ENCODE assay signal across 8 cellular contexts in genomic region chr9:35071814-35072460, GRCh38. TPM values are rescaled to one million over a fixed set of nuclear protein-coding genes. Genes with fewer than 3 reads are reported as not detected.
DNase-seq lines count a peak whose midpoint lies in the region; ATAC-seq and TF ChIP-seq lines count a peak whose summit lies in the region.

No MANE protein-coding gene starts in this region.

- ATAC-seq in GM21529 (IDR thresholded peaks at IDR 0.05; ENCODE audit: unreplicated experiment): peak; percentile 50
- peak; percentile 79 for ATAC-seq in stimulated activated naive CD8-positive, alpha-beta T cell treated with anti-CD3 and anti-CD28 coated beads, Interleukin-15, amount 100 ng/mL, for 72 hours

- H3K27ac ChIP-seq in Peyer's patch (peak overlapping the region; percentile 97 to 100 (median 100)), neural cell (ENCODE audit: low read length) (peak overlapping the region; percentile 93)

- no peaks in the 10 kb centered on the region for H3K9me3 ChIP-seq in Peyer's patch
- H3K9me3 ChIP-seq in neural cell (ENCODE audit: low read length): no peaks in the 10 kb centered on the region

- H3K9me3 Mint-ChIP-seq in stimulated activated naive CD8-positive, alpha-beta T cell treated with anti-CD3 and anti-CD28 coated beads, Interleukin-15, amount 100 ng/mL, for 72 hours: no peaks in the 10 kb centered on the region

- H3K27me3 ChIP-seq in Peyer's patch (no peaks in the 10 kb centered on the region), neural cell (ENCODE audit: insufficient read depth, low read depth, low read length) (no peaks in the 10 kb centered on the region)

- H3K9ac ChIP-seq in neural cell (ENCODE audit: low read length): peak overlapping the region; percentile 96

- TF ChIP-seq RAD21 in neural cell (conservative IDR thresholded peaks at IDR 0.05): no peak

- H2AFZ ChIP-seq in neural cell (ENCODE audit: low read depth, low read length): peak overlapping the region; percentile 28

- H3K4me3 ChIP-seq in Peyer's patch: peak overlapping the region; percentile 72 to 100 (median 84)
- peak overlapping the region; percentile 97 for H3K4me3 ChIP-seq in neural cell (ENCODE audit: low read length)

- peaks cover 4 to 32% (median 14%) of the 10 kb centered on the region in 4 donors for H3K4me1 ChIP-seq in Peyer's patch

- H3K79me2 ChIP-seq in neural cell (replicated peaks; ENCODE audit: insufficient read depth, low read length): peaks cover 49% of the 10 kb centered on the region

- H3K4me2 ChIP-seq in neural cell (ENCODE audit: low read length): peak overlapping the region; percentile 88

- no peak for TF ChIP-seq EP300 in neural cell (conservative IDR thresholded peaks at IDR 0.05; ENCODE audit: poor library complexity, severe bottlenecking)

- DNase-seq in DMS79 treated with DMSO at 0.1 percent for 48 hours (lab: John Stamatoyannopoulos, UW) (peak; percentile 69), HuH-7.5 (ENCODE audit: low spot score) (peak; percentile 73), Peyer's patch (peak; percentile 90 to 94 (median 91)), fibroblast of the conjunctiva (ENCODE audit: low read depth) (peak; percentile 82)
- peak; percentile 64 for DNase-seq in activated effector memory CD4-positive, alpha-beta T cell treated with Interleukin-2 at 50 U/mL for 16 hours
- peak; percentile 85 to 87 for DNase-seq in stimulated activated naive CD8-positive, alpha-beta T cell treated with anti-CD3 and anti-CD28 coated beads, Interleukin-15, amount 100 ng/mL, for 72 hours

- no peaks in the 10 kb centered on the region for H3F3A ChIP-seq in neural cell (ENCODE audit: insufficient read depth, low read length, poor library complexity, severe bottlenecking)

- peak overlapping the region; percentile 96 to 98 for H3K27ac Mint-ChIP-seq in stimulated activated naive CD8-positive, alpha-beta T cell treated with anti-CD3 and anti-CD28 coated beads, Interleukin-15, amount 100 ng/mL, for 72 hours

- TF ChIP-seq CTCF in Peyer's patch (IDR thresholded peaks at IDR 0.05) (peak in 5 of 6 experiments; percentile 20 to 43 (median 38)), neural cell (IDR thresholded peaks at IDR 0.05; ENCODE audit: poor library complexity, severe bottlenecking) (no peak)

- H3K4me1 Mint-ChIP-seq in stimulated activated naive CD8-positive, alpha-beta T cell treated with anti-CD3 and anti-CD28 coated beads, Interleukin-15, amount 100 ng/mL, for 72 hours: peaks cover 74% of the 10 kb centered on the region

- TF ChIP-seq POLR2A in Peyer's patch (IDR thresholded peaks at IDR 0.05): peak in 1 of 2 donors; percentile 7

- no peaks in the 10 kb centered on the region for H3K9me2 ChIP-seq in neural cell (ENCODE audit: insufficient read depth, low read length)

- peak overlapping the region; percentile 94 for H3K4me3 Mint-ChIP-seq in stimulated activated naive CD8-positive, alpha-beta T cell treated with anti-CD3 and anti-CD28 coated beads, Interleukin-15, amount 100 ng/mL, for 72 hours

- H3K36me3 ChIP-seq in Peyer's patch: peaks cover 0 to 15% (median 0%) of the 10 kb centered on the region in 3 donors
- H3K36me3 ChIP-seq in neural cell (ENCODE audit: insufficient read depth, low read length): no peaks in the 10 kb centered on the region

- peaks cover 14% of the 10 kb centered on the region for H4K20me1 ChIP-seq in neural cell (ENCODE audit: insufficient read depth)

- H3K27me3 Mint-ChIP-seq in stimulated activated naive CD8-positive, alpha-beta T cell treated with anti-CD3 and anti-CD28 coated beads, Interleukin-15, amount 100 ng/mL, for 72 hours: no peaks in the 10 kb centered on the region

TF ChIP-seq in neural cell, 6 proteins besides CTCF, POLR2A, EP300 and RAD21:
- TF ChIP-seq REST (IDR thresholded peaks at IDR 0.05; ENCODE audit: borderline replicate concordance): no peak
- no peak for TF ChIP-seq MXI1 (conservative IDR thresholded peaks at IDR 0.05; ENCODE audit: poor library complexity, severe bottlenecking)
- no peak for TF ChIP-seq EZH2 (IDR thresholded peaks at IDR 0.05; ENCODE audit: borderline replicate concordance, insufficient read depth, low read length, poor library complexity, severe bottlenecking)
- no peak for TF ChIP-seq SMC3 (conservative IDR thresholded peaks at IDR 0.05; ENCODE audit: poor library complexity)
- no peak for TF ChIP-seq POLR2AphosphoS5 (IDR thresholded peaks at IDR 0.05)
- TF ChIP-seq TAF1 (IDR thresholded peaks at IDR 0.05; ENCODE audit: low read depth): no peak

RNA-seq across cellular contexts. Expression of gene VCP, which starts 0.5 kb away (rescaled TPM):
- total RNA-seq in Peyer's patch: 100 to 1,000 TPM; 124 to 244 (median 150) TPM
- 139 and 157 TPM in 2 replicates for polyA plus RNA-seq in neural cell
- 226 and 254 TPM in 2 replicates for polyA minus RNA-seq in neural cell

RNA-seq across cellular contexts. Expression of gene FANCG, which starts 7.8 kb away (rescaled TPM):
- total RNA-seq in Peyer's patch: 10 to 100 TPM; 14.4 to 40.4 (median 22.2) TPM
- 56.0 and 70.8 TPM in 2 replicates for polyA plus RNA-seq in neural cell
- 32.9 and 42.6 TPM in 2 replicates for polyA minus RNA-seq in neural cell

RNA-seq across cellular contexts. Expression of gene PIGO, which starts 24.5 kb away (rescaled TPM):
- 10 to 100 TPM; 14.9 to 30.5 (median 27.0) TPM for total RNA-seq in Peyer's patch
- 7.9 and 8.5 TPM in 2 replicates for polyA plus RNA-seq in neural cell
- 9.5 and 10.2 TPM in 2 replicates for polyA minus RNA-seq in neural cell

RNA-seq across cellular contexts. Expression of gene STOML2, which starts 31.0 kb away (rescaled TPM):
- 100 to 1,000 TPM in 1 of 4 donors, 10 to 100 TPM in 3; 54.1 to 104 (median 88.7) TPM for total RNA-seq in Peyer's patch
- 98.3 and 98.5 TPM in 2 replicates for polyA plus RNA-seq in neural cell
- polyA minus RNA-seq in neural cell: 41.6 and 47.2 TPM in 2 replicates

RNA-seq across cellular contexts. Expression of gene ATOSB, which starts 43.7 kb away (rescaled TPM):
- 10 to 100 TPM in 3 of 4 donors, 1 to 10 TPM in 1; 4.1 to 31.5 (median 22.6) TPM for total RNA-seq in Peyer's patch
- 28.9 and 34.1 TPM in 2 replicates for polyA plus RNA-seq in neural cell
- polyA minus RNA-seq in neural cell: 21.2 and 23.7 TPM in 2 replicates

Comparison
In these comparisons a context has a peak if more than half of its experiments do, and no peak if none do; other contexts are left out.
1. Peak in every context shown above with its lines: DNase-seq, ATAC-seq, H3K4me3 ChIP-seq and H3K27ac ChIP-seq.